ENCODE assay signal across 12 cellular contexts in genomic region chr9:13213337-13213736, GRCh38.
DNase-seq lines count a peak whose midpoint lies in the region; ATAC-seq and TF ChIP-seq lines count a peak whose summit lies in the region.
"Had no signal": no experiment of that assay in that cellular context is flagged by ENCODE, and none has a peak within 500 bp of the region (broad histone marks: within the 10 kb centered on the region; RNA-seq: fewer than 3 reads in every experiment).

No MANE protein-coding gene starts in this region.

- DNase-seq in NCI-H526 treated with DMSO at 0.1 percent for 48 hours (lab: John Stamatoyannopoulos, UW) (peak; percentile 1), NCI-H526 (lab: John Stamatoyannopoulos, UW) (no peak), OCI-LY7 (ENCODE audit: low spot score) (no peak), fibroblast of the conjunctiva (ENCODE audit: low read depth) (peak; percentile 27), thoracic aorta (ENCODE audit: low spot score) (no peak), germinal center (ENCODE audit: low spot score) (no peak)
- DNase-seq: activated CD4-positive, alpha-beta T cell treated with anti-CD3 and anti-CD28 coated beads, Interleukin-2, amount 10 ng/mL, durations not matched to agents 24 days and 14 days; Calu3; colonic mucosa; naive thymus-derived CD8-positive, alpha-beta T cell had no signal

- POLR2A ChIA-PET in OCI-LY7 (lab: Charles Lee) = no interaction called here

- peak; percentile 65 for TF ChIP-seq CTCF in OCI-LY7 (conservative IDR thresholded peaks at IDR 0.05; ENCODE audit: low read length)
- peak; percentile 22 for TF ChIP-seq CTCF in thoracic aorta (IDR thresholded peaks at IDR 0.05)

- intact Hi-C loops in OCI-LY7 (cut with micrococcal nuclease; ENCODE audit: unreplicated experiment) = no loop called here

- H3K9me2 ChIP-seq in OCI-LY7 (ENCODE audit: insufficient read depth, low read length) = no peaks in the 10 kb centered on the region

- H3K4me1 ChIP-seq in OCI-LY7 (ENCODE audit: insufficient read depth, low read length, poor library complexity, severe bottlenecking) (no peaks in the 10 kb centered on the region), thoracic aorta (ENCODE audit: control insufficient read depth in 1 of 2, low read depth in 2 of 2) (no peaks in the 10 kb centered on the region)
- H3K4me1 ChIP-seq: colonic mucosa had no signal

- H3K36me3 ChIP-seq in OCI-LY7 (ENCODE audit: insufficient read depth, low read length) (no peaks in the 10 kb centered on the region), thoracic aorta (peaks cover 15% of the 10 kb centered on the region)
- H3K36me3 ChIP-seq: colonic mucosa had no signal

- no peak for ATAC-seq in thoracic aorta (ENCODE audit: insufficient number of reproducible peaks, low FRiP score, low read depth)
- no peak for ATAC-seq in HG03135 (IDR thresholded peaks at IDR 0.05; ENCODE audit: unreplicated experiment)
- ATAC-seq in HG03175 (IDR thresholded peaks at IDR 0.05; ENCODE audit: unreplicated experiment) = no peak
- ATAC-seq: naive thymus-derived CD8-positive, alpha-beta T cell had no signal

- H3K4me3 ChIP-seq in OCI-LY7 (ENCODE audit: low read depth, low read length, poor library complexity, severe bottlenecking) (no peak overlapping the region), thoracic aorta (no peak overlapping the region)
- H3K4me3 ChIP-seq: colonic mucosa had no signal

- no peak overlapping the region for H3K4me2 ChIP-seq in OCI-LY7 (ENCODE audit: low read length)

- no peaks in the 10 kb centered on the region for H3K27me3 ChIP-seq in thoracic aorta (replicated peaks; ENCODE audit: insufficient read depth)
- H3K27me3 ChIP-seq: colonic mucosa had no signal

- CTCF ChIA-PET in OCI-LY7 (lab: Charles Lee; ENCODE audit: unreplicated experiment) = no interaction called here

- no peak overlapping the region for H2AFZ ChIP-seq in OCI-LY7 (ENCODE audit: low read length)

- H3K27ac ChIP-seq in OCI-LY7 (ENCODE audit: low read depth, low read length, poor library complexity, severe bottlenecking) = no peak overlapping the region
- H3K27ac ChIP-seq in thoracic aorta = no peak overlapping the region
- H3K27ac ChIP-seq: colonic mucosa had no signal

- H3K9me3 ChIP-seq in OCI-LY7 (ENCODE audit: low read length) (no peaks in the 10 kb centered on the region), thoracic aorta (no peaks in the 10 kb centered on the region)
- H3K9me3 ChIP-seq: colonic mucosa had no signal

- no TSS peak for BruUV-seq in OCI-LY7 (replicated peaks; lab: Mats Ljungman, UMichigan)

- H3K79me2 ChIP-seq in OCI-LY7 (ENCODE audit: insufficient read depth, low read depth, low read length) = no peaks in the 10 kb centered on the region

- H4K20me1 ChIP-seq in OCI-LY7 (ENCODE audit: insufficient read depth, low read length) = no peaks in the 10 kb centered on the region

Comparison
In these comparisons a context has a peak if more than half of its experiments do, and no peak if none do; other contexts are left out.
1. DNase-seq: peak in NCI-H526 treated with DMSO at 0.1 percent for 48 hours (single experiment) and fibroblast of the conjunctiva (single experiment); none in NCI-H526 (0 of 2), OCI-LY7 (single experiment), thoracic aorta (single experiment) and germinal center (single experiment).